Comparison of ENCODE assay signal across 11 cellular contexts in genomic region chr12:55827806-55828205, GRCh38. TPM values are rescaled to one million over a fixed set of nuclear protein-coding genes. Genes with fewer than 3 reads are reported as not detected.
DNase-seq lines count a peak whose midpoint lies in the region; ATAC-seq and TF ChIP-seq lines count a peak whose summit lies in the region.
"Had no signal": no experiment of that assay in that cellular context is flagged by ENCODE, and none has a peak within 500 bp of the region (broad histone marks: within the 10 kb centered on the region; RNA-seq: fewer than 3 reads in every experiment).

No MANE protein-coding gene starts in this region.

- H3F3A ChIP-seq in neural cell (ENCODE audit: insufficient read depth, low read length, poor library complexity, severe bottlenecking) = peaks cover 7% of the 10 kb centered on the region

- peak overlapping the region in 7 of 8 donors; percentile 82 to 97 (median 90) for H3K27ac Mint-ChIP-seq in CD8-positive, alpha-beta memory T cell

- TF ChIP-seq POLR2A in breast epithelium (IDR thresholded peaks at IDR 0.05) = no peak

- intact Hi-C loops in breast epithelium (cut with DNase I; ENCODE audit: low total_unique reads) = no loop called here
- intact Hi-C loops in left lung (cut with DNase I) = no loop called here

- TF ChIP-seq CTCF in breast epithelium (IDR thresholded peaks at IDR 0.05) (no peak), neural cell (IDR thresholded peaks at IDR 0.05; ENCODE audit: poor library complexity, severe bottlenecking) (no peak), left lung (IDR thresholded peaks at IDR 0.05) (no peak)

- no peak for DNase-seq in CD8-positive, alpha-beta memory T cell
- DNase-seq in Karpas-422 = no peak
- DNase-seq in breast epithelium (ENCODE audit: low spot score in 2 of 2) = no peak
- no peak for DNase-seq in left lung
- DNase-seq in COLO829 (ENCODE audit: low spot score) = no peak
- no peak for DNase-seq in GOT3 (lab: John Stamatoyannopoulos, UW)
- DNase-seq: stimulated activated naive CD4-positive, alpha-beta T cell had no signal

- no peaks in the 10 kb centered on the region for H3K9me3 ChIP-seq in CD8-positive, alpha-beta memory T cell (ENCODE audit: low read length)
- H3K9me3 ChIP-seq in Karpas-422 (ENCODE audit: low read length) (no peaks in the 10 kb centered on the region), breast epithelium (no peaks in the 10 kb centered on the region), neural cell (ENCODE audit: low read length) (no peaks in the 10 kb centered on the region), left lung (no peaks in the 10 kb centered on the region)

- peak overlapping the region; percentile 97 to 99 (median 98) for H3K4me3 Mint-ChIP-seq in CD8-positive, alpha-beta memory T cell

- CTCF ChIA-PET in CD8-positive, alpha-beta memory T cell (lab: Charles Lee) = no interaction called here

- H3K9ac ChIP-seq in Karpas-422 (ENCODE audit: low read length) (no peak overlapping the region), neural cell (ENCODE audit: low read length) (no peak overlapping the region)

- no peak overlapping the region for H3K4me3 ChIP-seq in CD8-positive, alpha-beta memory T cell (ENCODE audit: low read length)
- H3K4me3 ChIP-seq in Karpas-422 (ENCODE audit: low read length) (peak overlapping the region; percentile 28; the same call in 1 of the 2 replicates), breast epithelium (peak overlapping the region in 1 of 3 donors; percentile 1), neural cell (ENCODE audit: low read length) (peak overlapping the region; percentile 100), left lung (no peak overlapping the region)

- peak overlapping the region; percentile 77 for H3K4me2 ChIP-seq in Karpas-422 (ENCODE audit: low read depth, low read length, poor library complexity, severe bottlenecking)
- peak overlapping the region; percentile 25 for H3K4me2 ChIP-seq in neural cell (ENCODE audit: low read length)

- POLR2A ChIA-PET in CD8-positive, alpha-beta memory T cell (lab: Charles Lee) = interaction anchor here (1.1 to 4.6 kb wide), 2 partner anchors 9 to 99 kb away, joined by 6 to 105 read pairs; partner anchors contain the start of genes ORMDL2 and SARNP

- no peaks in the 10 kb centered on the region for H3K27me3 Mint-ChIP-seq in CD8-positive, alpha-beta memory T cell

- H3K9me2 ChIP-seq in Karpas-422 (replicated peaks; ENCODE audit: insufficient read depth, low read length) = no peaks in the 10 kb centered on the region
- no peaks in the 10 kb centered on the region for H3K9me2 ChIP-seq in neural cell (ENCODE audit: insufficient read depth, low read length)

- H3K4me1 ChIP-seq in CD8-positive, alpha-beta memory T cell (ENCODE audit: insufficient read depth, low read length) = peaks cover 55% of the 10 kb centered on the region
- H3K4me1 ChIP-seq in Karpas-422 (ENCODE audit: low read length) = peaks cover 50% of the 10 kb centered on the region
- H3K4me1 ChIP-seq in breast epithelium = peaks cover 6 to 15% of the 10 kb centered on the region in 2 donors
- peaks cover 30 to 67% of the 10 kb centered on the region in 2 donors for H3K4me1 ChIP-seq in left lung

- H3K79me2 ChIP-seq in Karpas-422 (ENCODE audit: low read length) (peaks cover 56% of the 10 kb centered on the region), neural cell (replicated peaks; ENCODE audit: insufficient read depth, low read length) (peaks cover 55% of the 10 kb centered on the region)

- ATAC-seq in GM21576 (IDR thresholded peaks at IDR 0.05; ENCODE audit: unreplicated experiment) (no peak), left lung (no peak)
- ATAC-seq: sciatic nerve had no signal

- peaks cover 4% of the 10 kb centered on the region for H3K36me3 ChIP-seq in CD8-positive, alpha-beta memory T cell (ENCODE audit: insufficient read depth, low read length)
- H3K36me3 ChIP-seq in Karpas-422 (ENCODE audit: insufficient read depth, low read length) (peaks cover 11% of the 10 kb centered on the region; the same call in 1 of the 2 replicates), breast epithelium (no peaks in the 10 kb centered on the region), neural cell (ENCODE audit: insufficient read depth, low read length) (peaks cover 2% of the 10 kb centered on the region), left lung (peaks cover 0 to 7% of the 10 kb centered on the region in 2 donors)

- no peak overlapping the region for H2AFZ ChIP-seq in Karpas-422 (ENCODE audit: low read length)
- no peak overlapping the region for H2AFZ ChIP-seq in neural cell (ENCODE audit: low read depth, low read length)

- peaks cover 0 to 36% (median 4%) of the 10 kb centered on the region in 3 donors for H3K36me3 Mint-ChIP-seq in CD8-positive, alpha-beta memory T cell

- no peak for TF ChIP-seq RAD21 in neural cell (conservative IDR thresholded peaks at IDR 0.05)

- no peak for TF ChIP-seq EP300 in neural cell (conservative IDR thresholded peaks at IDR 0.05; ENCODE audit: poor library complexity, severe bottlenecking)

- H4K20me1 ChIP-seq in Karpas-422 (ENCODE audit: insufficient read depth, low read depth, low read length) (no peaks in the 10 kb centered on the region), neural cell (ENCODE audit: insufficient read depth) (no peaks in the 10 kb centered on the region)

- H3K27ac ChIP-seq in CD8-positive, alpha-beta memory T cell (ENCODE audit: low read depth, low read length) = no peak overlapping the region
- H3K27ac ChIP-seq in Karpas-422 (ENCODE audit: low read length) (no peak overlapping the region), breast epithelium (peak overlapping the region; percentile 94 to 95), neural cell (ENCODE audit: low read length) (no peak overlapping the region), left lung (no peak overlapping the region)

- no peaks in the 10 kb centered on the region for H3K27me3 ChIP-seq in CD8-positive, alpha-beta memory T cell (ENCODE audit: insufficient read depth, low read length, poor library complexity, severe bottlenecking)
- H3K27me3 ChIP-seq in Karpas-422 (ENCODE audit: low read length) = no peaks in the 10 kb centered on the region
- no peaks in the 10 kb centered on the region for H3K27me3 ChIP-seq in breast epithelium
- H3K27me3 ChIP-seq in neural cell (ENCODE audit: insufficient read depth, low read depth, low read length) = no peaks in the 10 kb centered on the region
- H3K27me3 ChIP-seq in left lung = no peaks in the 10 kb centered on the region

- peaks cover 53 to 78% (median 67%) of the 10 kb centered on the region in 3 donors for H3K4me1 Mint-ChIP-seq in CD8-positive, alpha-beta memory T cell

- no peaks in the 10 kb centered on the region for H3K9me3 Mint-ChIP-seq in CD8-positive, alpha-beta memory T cell

TF ChIP-seq in neural cell, 6 proteins besides CTCF, POLR2A, EP300 and RAD21 (continues in another document):
- TF ChIP-seq POLR2AphosphoS5 (IDR thresholded peaks at IDR 0.05) (no peak), SMC3 (conservative IDR thresholded peaks at IDR 0.05; ENCODE audit: poor library complexity) (no peak), EZH2 (IDR thresholded peaks at IDR 0.05; ENCODE audit: borderline replicate concordance, insufficient read depth, low read length, poor library complexity, severe bottlenecking) (no peak), MXI1 (conservative IDR thresholded peaks at IDR 0.05; ENCODE audit: poor library complexity, severe bottlenecking) (no peak)

RNA-seq across cellular contexts. Expression of gene DNAJC14, which starts 1.6 kb away (rescaled TPM):
- total RNA-seq in CD8-positive, alpha-beta memory T cell = 10 to 100 TPM; 39.1 to 40.8 TPM
- polyA plus RNA-seq in CD8-positive, alpha-beta memory T cell = 40.2 TPM
- 28.6 and 36.9 TPM in 2 replicates for total RNA-seq in Karpas-422 (2014; rRNA removed; shearing (Covaris generic); ENCODE audit: low replicate concordance)
- total RNA-seq in breast epithelium (10 to 100 TPM; 31.0 to 46.2 (median 36.1) TPM), left lung (10 to 100 TPM; 31.5 to 33.3 TPM)
- polyA plus RNA-seq in neural cell = 45.0 and 46.4 TPM in 2 replicates
- 59.7 and 64.8 TPM in 2 replicates for polyA minus RNA-seq in neural cell

RNA-seq across cellular contexts. Expression of gene ORMDL2, which starts 10.0 kb away (rescaled TPM):
- total RNA-seq in CD8-positive, alpha-beta memory T cell = 10 to 100 TPM; 49.0 to 49.7 TPM
- 110 TPM for polyA plus RNA-seq in CD8-positive, alpha-beta memory T cell
- 32.6 and 37.4 TPM in 2 replicates for total RNA-seq in Karpas-422 (2014; rRNA removed; shearing (Covaris generic); ENCODE audit: low replicate concordance)
- total RNA-seq in breast epithelium = 10 to 100 TPM; 13.1 to 28.5 (median 21.0) TPM
- polyA plus RNA-seq in neural cell = 6.1 and 11.5 TPM in 2 replicates
- 8.0 and 9.0 TPM in 2 replicates for polyA minus RNA-seq in neural cell
- 10 to 100 TPM; 65.6 to 80.8 TPM for total RNA-seq in left lung

RNA-seq across cellular contexts. Expression of gene SARNP, which starts 10.3 kb away (rescaled TPM):
- 100 to 1,000 TPM in 1 of 2 experiments, 10 to 100 TPM in 1; 89.7 to 103 TPM for total RNA-seq in CD8-positive, alpha-beta memory T cell
- 109 TPM for polyA plus RNA-seq in CD8-positive, alpha-beta memory T cell
- total RNA-seq in Karpas-422 (2014; rRNA removed; shearing (Covaris generic); ENCODE audit: low replicate concordance) = 64.9 and 100 TPM in 2 replicates
- total RNA-seq in breast epithelium = 10 to 100 TPM; 54.7 to 64.3 (median 55.3) TPM
- 245 and 332 TPM in 2 replicates for polyA plus RNA-seq in neural cell
- polyA minus RNA-seq in neural cell = 107 and 115 TPM in 2 replicates
- total RNA-seq in left lung = 10 to 100 TPM; 49.4 to 50.0 TPM

RNA-seq across cellular contexts. Expression of gene MMP19, which starts 14.9 kb away (rescaled TPM):
- 1 to 10 TPM in 1 of 2 experiments, under 1 TPM in 1; 0.29 to 1.0 TPM for total RNA-seq in CD8-positive, alpha-beta memory T cell
- not detected for polyA plus RNA-seq in CD8-positive, alpha-beta memory T cell
- 0.11 TPM in 1 of 2 replicates, not detected in the other for total RNA-seq in Karpas-422 (2014; rRNA removed; shearing (Covaris generic); ENCODE audit: low replicate concordance)
- 10 to 100 TPM; 21.9 to 50.6 (median 47.9) TPM for total RNA-seq in breast epithelium
- not detected in 2 replicates for polyA plus RNA-seq in neural cell
- not detected in 2 replicates for polyA minus RNA-seq in neural cell
- total RNA-seq in left lung = 10 to 100 TPM; 49.3 to 78.4 TPM
- total RNA-seq: activated CD8-positive, alpha-beta memory T cell treated with anti-CD3 and anti-CD28 coated beads for 36 hours had no signal

Comparison
In these comparisons a context has a peak if more than half of its experiments do, and no peak if none do; other contexts are left out.
1. H3K27ac ChIP-seq: peak in breast epithelium (2 of 2); none in CD8-positive, alpha-beta memory T cell (single experiment), Karpas-422 (single experiment), neural cell (single experiment) and left lung (0 of 2).
2. H3K4me3 ChIP-seq: peak in Karpas-422 (single experiment) and neural cell (single experiment); none in CD8-positive, alpha-beta memory T cell (single experiment) and left lung (0 of 2).